Comparison of ENCODE assay signal across 22 cellular contexts in genomic region chr7:124031406-124031805, GRCh38. TPM values are rescaled to one million over a fixed set of nuclear protein-coding genes. Genes with fewer than 3 reads are reported as not detected.
DNase-seq lines count a peak whose midpoint lies in the region; ATAC-seq, FAIRE-seq and TF ChIP-seq lines count a peak whose summit lies in the region.
"Had no signal": no experiment of that assay in that cellular context is flagged by ENCODE, and none has a peak within 500 bp of the region (broad histone marks: within the 10 kb centered on the region; RNA-seq: fewer than 3 reads in every experiment).

No MANE protein-coding gene starts in this region.

- ATAC-seq in GM23338, result no peak
- ATAC-seq in GM21423 (IDR thresholded peaks at IDR 0.05; ENCODE audit: unreplicated experiment), result no peak
- ATAC-seq in GM18909 (IDR thresholded peaks at IDR 0.05; ENCODE audit: poor library complexity, unreplicated experiment), result no peak
- ATAC-seq: HCT116; natural killer cell treated with Interleukin-12 subunit alpha and Interleukin-12 subunit beta and Interleukin-15 and Interleukin-18, amount 100 ng/mL, for 72 hours had no signal

- no peak for FAIRE-seq in astrocyte (lab: Jason Lieb, UNC)

- no peak for TF ChIP-seq CTCF in GM23338 (conservative IDR thresholded peaks at IDR 0.05; ENCODE audit: low read depth in 2 of 2)
- TF ChIP-seq CTCF in astrocyte (IDR thresholded peaks at IDR 0.05; ENCODE audit: insufficient read depth, low read depth, low read length), result no peak
- TF ChIP-seq CTCF in progenitor cell of endocrine pancreas (IDR thresholded peaks at IDR 0.05; ENCODE audit: unreplicated experiment), result no peak

- H3K9me2 ChIP-seq in GM23338 (ENCODE audit: insufficient read depth), result no peaks in the 10 kb centered on the region

- peaks cover 26% of the 10 kb centered on the region for H3K27me3 Mint-ChIP-seq in GM23338 (ENCODE audit: insufficient read depth, low read depth, poor library complexity)
- H3K27me3 Mint-ChIP-seq in astrocyte (ENCODE audit: low read depth, unreplicated experiment), result peaks cover 33% of the 10 kb centered on the region
- H3K27me3 Mint-ChIP-seq in progenitor cell of endocrine pancreas, result peaks cover 51% of the 10 kb centered on the region

- peaks cover 44% of the 10 kb centered on the region for H3K27me3 ChIP-seq in GM23338 (ENCODE audit: insufficient read depth)
- peaks cover 35% of the 10 kb centered on the region for H3K27me3 ChIP-seq in astrocyte (ENCODE audit: insufficient read depth, low read length)

- H3K36me3 ChIP-seq in GM23338 (ENCODE audit: insufficient read depth), result no peaks in the 10 kb centered on the region
- H3K36me3 ChIP-seq in astrocyte (ENCODE audit: insufficient read depth, low read length), result no peaks in the 10 kb centered on the region
- H3K36me3 ChIP-seq: heart left ventricle, spleen had no signal

- H3K4me1 Mint-ChIP-seq in GM23338, result peaks cover 28% of the 10 kb centered on the region
- H3K4me1 Mint-ChIP-seq in astrocyte (ENCODE audit: low read depth, unreplicated experiment), result peaks cover 3% of the 10 kb centered on the region
- H3K4me1 Mint-ChIP-seq in progenitor cell of endocrine pancreas (ENCODE audit: low read depth), result peaks cover 12% of the 10 kb centered on the region

- no peak overlapping the region for H3K27ac Mint-ChIP-seq in GM23338
- H3K27ac Mint-ChIP-seq in astrocyte (ENCODE audit: unreplicated experiment), result no peak overlapping the region
- no peak overlapping the region for H3K27ac Mint-ChIP-seq in progenitor cell of endocrine pancreas
- H3K27ac Mint-ChIP-seq: natural killer cell treated with Interleukin-12 subunit alpha and Interleukin-12 subunit beta and Interleukin-15 and Interleukin-18, amount 100 ng/mL, for 72 hours had no signal

- H3K4me3 ChIP-seq in GM23338 (peak overlapping the region; percentile 79), astrocyte (ENCODE audit: insufficient read depth, low read depth, low read length) (no peak overlapping the region), iPS-18c (ENCODE audit: insufficient read depth, low read depth, low read length) (peak overlapping the region; percentile 75; the same call in 1 of the 2 replicates)

- H3K4me2 ChIP-seq in GM23338, result peak overlapping the region; percentile 90
- no peak overlapping the region for H3K4me2 ChIP-seq in astrocyte (ENCODE audit: low read length)

- H3K9me3 ChIP-seq in astrocyte (ENCODE audit: insufficient read depth, low read depth, low read length) (no peaks in the 10 kb centered on the region), iPS-18c (ENCODE audit: control insufficient read depth, insufficient read depth, low read length) (no peaks in the 10 kb centered on the region)
- H3K9me3 ChIP-seq: heart left ventricle, spleen had no signal

- H3K9ac ChIP-seq in astrocyte (ENCODE audit: low read length), result no peak overlapping the region

- no peaks in the 10 kb centered on the region for H3K79me2 ChIP-seq in GM23338 (replicated peaks; ENCODE audit: insufficient read depth)
- H3K79me2 ChIP-seq in astrocyte (ENCODE audit: insufficient read depth, low read length), result no peaks in the 10 kb centered on the region

- H3K4me3 Mint-ChIP-seq in GM23338 (peak overlapping the region; percentile 93), astrocyte (ENCODE audit: unreplicated experiment) (peak overlapping the region; percentile 85), progenitor cell of endocrine pancreas (ENCODE audit: low read depth) (peak overlapping the region; percentile 81)

- no peaks in the 10 kb centered on the region for H3K36me3 Mint-ChIP-seq in GM23338 (ENCODE audit: low read depth)
- no peaks in the 10 kb centered on the region for H3K36me3 Mint-ChIP-seq in astrocyte (ENCODE audit: low read depth, unreplicated experiment)
- H3K36me3 Mint-ChIP-seq in progenitor cell of endocrine pancreas (ENCODE audit: insufficient read depth), result no peaks in the 10 kb centered on the region
- H3K36me3 Mint-ChIP-seq: CD4-positive, CD25-positive, alpha-beta regulatory T cell had no signal

- no peak overlapping the region for H3K27ac ChIP-seq in GM23338 (ENCODE audit: low read depth)
- H3K27ac ChIP-seq in astrocyte (ENCODE audit: low read depth, low read length), result no peak overlapping the region
- H3K27ac ChIP-seq: heart left ventricle, RWPE1, spleen had no signal

- no peaks in the 10 kb centered on the region for H4K20me1 ChIP-seq in GM23338 (replicated peaks; ENCODE audit: insufficient read depth)
- H4K20me1 ChIP-seq in astrocyte (ENCODE audit: insufficient read depth, low read length), result no peaks in the 10 kb centered on the region

- H3K9me3 Mint-ChIP-seq in GM23338 (no peaks in the 10 kb centered on the region), astrocyte (ENCODE audit: unreplicated experiment) (peaks cover 1% of the 10 kb centered on the region), progenitor cell of endocrine pancreas (ENCODE audit: low read depth) (no peaks in the 10 kb centered on the region)
- H3K9me3 Mint-ChIP-seq: natural killer cell treated with Interleukin-12 subunit alpha and Interleukin-12 subunit beta and Interleukin-15 and Interleukin-18, amount 100 ng/mL, for 72 hours had no signal

- H3F3A ChIP-seq in GM23338 (replicated peaks; ENCODE audit: low read depth), result 0 out of 2 replicates have a peak, but pooled peaks cover 3% of the 10 kb centered on the region

- H3K4me1 ChIP-seq in GM23338 (ENCODE audit: insufficient read depth), result peaks cover 18% of the 10 kb centered on the region
- H3K4me1 ChIP-seq in astrocyte (ENCODE audit: insufficient read depth, low read length), result peaks cover 7% of the 10 kb centered on the region

- no peak for DNase-seq in GM23338 (ENCODE audit: low spot score)
- DNase-seq in astrocyte (ENCODE audit: low read depth), result no peak
- no peak for DNase-seq in progenitor cell of endocrine pancreas (ENCODE audit: low spot score, unreplicated experiment)
- no peak for DNase-seq in activated CD4-positive, alpha-beta T cell treated with anti-CD3 and anti-CD28 coated beads for 48 hours
- DNase-seq in LoVo (ENCODE audit: low spot score), result no peak
- DNase-seq: activated naive CD4-positive, alpha-beta T cell; activated T-cell treated with anti-CD3 and anti-CD28 coated beads for 4 hours; aorta; CD4-positive, CD25-positive, alpha-beta regulatory T cell; heart left ventricle; Kasumi-1; mammary epithelial cell; NCI-H2107; NCI-H510A treated with DMSO at 0.1 percent for 48 hours; spleen had no signal

- H2AFZ ChIP-seq in GM23338 (no peak overlapping the region), astrocyte (ENCODE audit: low read depth, low read length) (no peak overlapping the region)

TF ChIP-seq in GM23338, 12 proteins besides CTCF, POLR2A, EP300 and RAD21 (continues in another document):
- no peak for TF ChIP-seq POLR2AphosphoS5 (IDR thresholded peaks at IDR 0.05; ENCODE audit: low read depth)
- no peak for TF ChIP-seq ETS1 (IDR thresholded peaks at IDR 0.05)
- no peak for TF ChIP-seq JUNB (IDR thresholded peaks at IDR 0.05; ENCODE audit: unreplicated experiment)
- no peak for TF ChIP-seq EZH2phosphoT487 (IDR thresholded peaks at IDR 0.05; ENCODE audit: unreplicated experiment)

RNA-seq across cellular contexts. Expression of gene TMEM229A, which starts 1.5 kb away (rescaled TPM):
- total RNA-seq in GM23338 (2014; rRNA removed; shearing (Covaris generic)), result 0.16 and 0.80 TPM in 2 replicates
- 0.63 and 0.94 TPM in 2 replicates for polyA plus RNA-seq in GM23338 (2016; fragmentation: Nextera tagmentation; extraction: Ambion mirVana)
- total RNA-seq in astrocyte (0.09 TPM in 1 of 2 replicates, not detected in the other), progenitor cell of endocrine pancreas (0.31 TPM in 1 of 2 replicates, not detected in the other)
- total RNA-seq: aorta; CD4-positive, CD25-positive, alpha-beta regulatory T cell; fibroblast of lung; mammary epithelial cell; natural killer cell treated with Interleukin-12 subunit alpha and Interleukin-12 subunit beta and Interleukin-15 and Interleukin-18, amount 100 ng/mL, for 72 hours had no signal
- polyA plus RNA-seq: CD4-positive, CD25-positive, alpha-beta regulatory T cell; fibroblast of lung; heart left ventricle; mammary epithelial cell had no signal
